Comparison of ENCODE assay signal across 8 cellular contexts in the genomic region with DNA sequence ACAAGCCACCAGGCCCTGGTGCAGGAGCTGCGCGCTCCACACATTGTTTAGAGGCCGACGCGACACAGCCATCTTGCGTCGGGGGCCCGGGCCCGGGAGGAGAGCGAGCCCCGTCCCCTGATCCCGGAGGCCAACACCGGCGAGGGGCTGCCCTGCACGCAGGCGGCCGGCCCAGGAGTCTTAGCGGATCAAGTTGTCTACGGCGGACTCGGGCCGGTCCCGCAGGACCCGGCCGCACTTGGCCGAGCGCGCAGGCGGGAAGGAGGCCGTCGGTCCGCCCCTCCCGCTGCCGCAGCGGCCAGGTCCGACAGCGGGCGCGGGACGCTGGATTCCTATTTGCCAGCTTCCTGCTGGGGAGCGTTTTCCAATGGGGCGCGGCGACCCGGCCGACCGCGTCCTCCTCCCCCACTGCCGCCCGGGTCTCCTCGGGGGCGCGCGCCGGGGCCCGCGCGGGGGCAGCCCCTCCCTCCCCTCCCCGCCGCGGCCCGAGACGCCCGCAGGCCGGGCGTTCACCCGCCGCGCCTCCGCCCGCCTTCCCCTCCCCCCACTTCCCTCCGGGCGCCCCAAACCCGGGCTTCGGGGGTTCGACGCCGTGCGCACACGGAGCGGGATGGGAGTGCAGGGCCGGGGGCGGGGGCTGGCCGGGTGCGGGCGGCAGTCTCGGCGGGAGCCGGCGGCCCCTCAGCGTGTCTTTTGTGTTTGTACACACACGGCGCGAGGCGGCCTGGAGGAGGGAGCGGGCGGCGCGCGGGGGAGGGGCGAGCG. TPM values are rescaled to one million over a fixed set of nuclear protein-coding genes. Genes with fewer than 3 reads are reported as not detected.
DNase-seq lines count a peak whose midpoint lies in the region; ATAC-seq, FAIRE-seq and TF ChIP-seq lines count a peak whose summit lies in the region.

No MANE protein-coding gene starts in this region.

- H3K27ac ChIP-seq in caudate nucleus (ENCODE audit: low read depth, low read length) (peak overlapping the region; percentile 98), skin epidermis (peak overlapping the region; percentile 94 to 100 (median 98))

- H3K4me3 Mint-ChIP-seq in T-helper 17 cell, result peak overlapping the region; percentile 98

- no peak for TF ChIP-seq POLR2A in GM12892 (IDR thresholded peaks at IDR 0.05; ENCODE audit: low read depth, low read length)

- H3K9me3 ChIP-seq in T-helper 17 cell (ENCODE audit: control insufficient read depth, low read length, poor library complexity, severe bottlenecking), result no peaks in the 10 kb centered on the region

- peak overlapping the region; percentile 98 for H3K27ac Mint-ChIP-seq in T-helper 17 cell

- ATAC-seq in HG02759 (IDR thresholded peaks at IDR 0.05; ENCODE audit: unreplicated experiment), result peak; percentile 63
- peak; percentile 46 for ATAC-seq in T-helper 17 cell

- H3K4me1 Mint-ChIP-seq in T-helper 17 cell, result peaks cover 30% of the 10 kb centered on the region

- H3K27me3 Mint-ChIP-seq in T-helper 17 cell, result no peaks in the 10 kb centered on the region

- H3K36me3 Mint-ChIP-seq in T-helper 17 cell (ENCODE audit: low read depth), result peaks cover 7% of the 10 kb centered on the region

- peak; percentile 17 for FAIRE-seq in GM12892 (lab: Jason Lieb, UNC)

- DNase-seq in A172 (ENCODE audit: low spot score) (peak; percentile 71), GM12892 (ENCODE audit: insufficient read length) (peak; percentile 38), NCI-H1048 (lab: John Stamatoyannopoulos, UW) (peak; percentile 80), T-helper 17 cell (peak in 2 of 3 donors; percentile 52 to 68), caudate nucleus (lab: John Stamatoyannopoulos, UW) (peak in 58 of 61 donors; percentile 29 to 92 (median 79)), iris pigment epithelial cell (ENCODE audit: low read depth) (peak; percentile 67)

- peak overlapping the region; percentile 72 to 89 (median 75) for H3K4me3 ChIP-seq in skin epidermis

RNA-seq across cellular contexts. Expression of gene H3-3A, which starts 0.5 kb away (rescaled TPM):
- 429 and 466 TPM in 2 replicates for total RNA-seq in A172 (2014; rRNA removed; shearing (Covaris generic))
- 266 TPM for polyA plus RNA-seq in GM12892 (2012; ENCODE audit: missing spikeins)
- total RNA-seq in T-helper 17 cell, result 100 to 1,000 TPM; 318 to 496 TPM

Comparison
In these comparisons a context has a peak if more than half of its experiments do, and no peak if none do; other contexts are left out.
1. Peak in every context shown above with its lines: DNase-seq, ATAC-seq, H3K4me3 ChIP-seq and H3K27ac ChIP-seq.